21 cellular contexts compared by ENCODE assay signal in the genomic region with DNA sequence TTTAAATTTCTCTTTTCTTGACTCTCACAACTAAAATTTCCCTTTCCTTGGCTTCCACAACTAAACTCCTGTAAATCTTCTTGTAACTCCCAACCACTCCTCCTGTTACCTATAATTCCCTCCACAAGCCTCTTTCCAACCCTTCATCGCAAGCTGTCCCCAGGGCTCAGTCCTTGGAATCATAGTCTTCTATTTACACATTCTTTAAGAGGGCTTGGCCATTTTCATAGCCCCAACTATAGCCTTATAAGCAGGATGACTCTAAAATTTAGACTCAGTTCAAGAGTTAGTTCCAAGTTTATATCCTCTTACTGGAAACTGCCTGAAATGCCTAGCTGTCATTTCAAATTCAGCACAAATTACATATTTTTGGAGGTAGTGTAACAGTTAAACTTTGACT. TPM values are rescaled to one million over a fixed set of nuclear protein-coding genes. Genes with fewer than 3 reads are reported as not detected.
A peak's percentile ranks its signal among the peaks of the same experiment; 100 is the strongest.
DNase-seq lines count a peak whose midpoint lies in the region; ATAC-seq, FAIRE-seq and TF ChIP-seq lines count a peak whose summit lies in the region.
"Had no signal": no experiment of that assay in that cellular context is flagged by ENCODE, and none has a peak within 500 bp of the region (broad histone marks: within the 10 kb centered on the region; RNA-seq: fewer than 3 reads in every experiment).

No MANE protein-coding gene starts in this region.

- intact Hi-C loops in CD4-positive, alpha-beta T cell (cut with DNase I, micrococcal nuclease), result no loop called here
- intact Hi-C loops in mucosa of descending colon (cut with DNase I, micrococcal nuclease), result no loop called here

- peak overlapping the region; percentile 27 for H3K4me3 Mint-ChIP-seq in CD4-positive, alpha-beta T cell
- H3K4me3 Mint-ChIP-seq in T-helper 17 cell, result no peak overlapping the region

- H3K27me3 ChIP-seq in CD4-positive, alpha-beta T cell (ENCODE audit: control insufficient read depth, insufficient read depth, low read length), result no peaks in the 10 kb centered on the region
- H3K27me3 ChIP-seq: heart right ventricle, tibial nerve had no signal

- no peaks in the 10 kb centered on the region for H3K9me3 Mint-ChIP-seq in CD4-positive, alpha-beta T cell
- H3K9me3 Mint-ChIP-seq: activated T-helper 2 cell treated with anti-CD3 and anti-CD28 coated beads, Interferon-gamma antibody, Interleukin-2, Interleukin-4, amounts not matched to agents 10 μg/mL and 5 μg/mL and 100 μg/mL, durations not matched to agents 14 hours and 24 hours and 36 hours had no signal

- TF ChIP-seq EP300 in A549 (IDR thresholded peaks at IDR 0.05), result no peak

- TF ChIP-seq RAD21 in A549 (conservative IDR thresholded peaks at IDR 0.05 in 1 of 2, IDR thresholded peaks at IDR 0.05 in 1 of 2), result no peak

- peak overlapping the region in 1 of 2 experiments; percentile 52; a peak in 2 of 6 replicates for H3K27ac ChIP-seq in A549
- H3K27ac ChIP-seq in CD4-positive, alpha-beta T cell (ENCODE audit: low read depth, low read length), result no peak overlapping the region
- H3K27ac ChIP-seq: heart right ventricle, tibial nerve had no signal

- peaks cover 54% of the 10 kb centered on the region for H3K36me3 Mint-ChIP-seq in CD4-positive, alpha-beta T cell (ENCODE audit: low read depth)
- peaks cover 8% of the 10 kb centered on the region for H3K36me3 Mint-ChIP-seq in T-helper 17 cell (ENCODE audit: low read depth)

- no peak for TF ChIP-seq POLR2A in A549 (IDR thresholded peaks at IDR 0.05; ENCODE audit: low read length)
- TF ChIP-seq POLR2A in GM12892 (IDR thresholded peaks at IDR 0.05; ENCODE audit: low read depth, low read length), result no peak
- no peak for TF ChIP-seq POLR2A in H54 (IDR thresholded peaks at IDR 0.05; ENCODE audit: low read depth, low read length)

- H3K4me1 Mint-ChIP-seq in CD4-positive, alpha-beta T cell (ENCODE audit: low read depth), result peaks cover 91% of the 10 kb centered on the region
- H3K4me1 Mint-ChIP-seq in T-helper 17 cell, result peaks cover 59% of the 10 kb centered on the region

- TF ChIP-seq CTCF in A549 (IDR thresholded peaks at IDR 0.05) (no peak), mucosa of descending colon (IDR thresholded peaks at IDR 0.05) (no peak)
- TF ChIP-seq CTCF in CD4-positive, alpha-beta T cell (IDR thresholded peaks at IDR 0.05), result no peak

- DNase-seq in A549 (ENCODE audit: low read depth in 1 of 2, low spot score in 1 of 2), result peak in 1 of 2 experiments; percentile 18
- DNase-seq in CD4-positive, alpha-beta T cell, result no peak
- no peak for DNase-seq in T-helper 17 cell
- DNase-seq in mucosa of descending colon, result no peak
- DNase-seq in activated effector memory CD4-positive, alpha-beta T cell treated with anti-CD3 and anti-CD28 coated beads, Interleukin-2, amount 50 U/mL, for 16 hours, result no peak
- DNase-seq in GM12892 (ENCODE audit: insufficient read length), result no peak
- no peak for DNase-seq in H54 (ENCODE audit: insufficient read length, low spot score)
- DNase-seq: amniotic stem cell; DND-41; heart right ventricle; NCI-H446 treated with DMSO at 0.1 percent for 48 hours; NK-92 treated with Interleukin-12 subunit alpha and Interleukin-12 subunit beta, amount 100 ng/mL, for 24 hours; SK-N-SH; stimulated activated CD4-positive, alpha-beta T cell treated with anti-CD3 and anti-CD28 coated beads, Interleukin-1b, Interleukin-23, amount 100 ng/mL, for 48 hours; stimulated activated naive CD4-positive, alpha-beta T cell treated with Interleukin-2 at 50 U/mL for 16 hours; T1000 had no signal

- POLR2A ChIA-PET in A549 (lab: Yijun Ruan, JAX), result no interaction called here
- POLR2A ChIA-PET in CD4-positive, alpha-beta T cell (lab: Charles Lee), result no interaction called here

- peaks cover 27% of the 10 kb centered on the region for H3K4me1 ChIP-seq in A549
- H3K4me1 ChIP-seq in mucosa of descending colon (ENCODE audit: low read depth), result peaks cover 11% of the 10 kb centered on the region

- no peaks in the 10 kb centered on the region for H3K9me3 ChIP-seq in A549
- H3K9me3 ChIP-seq in CD4-positive, alpha-beta T cell (ENCODE audit: control insufficient read depth, low read length), result no peaks in the 10 kb centered on the region
- no peaks in the 10 kb centered on the region for H3K9me3 ChIP-seq in T-helper 17 cell (ENCODE audit: control insufficient read depth, low read length, poor library complexity, severe bottlenecking)
- no peaks in the 10 kb centered on the region for H3K9me3 ChIP-seq in mucosa of descending colon
- H3K9me3 ChIP-seq: heart right ventricle, SK-N-SH, tibial nerve had no signal

- ATAC-seq in A549 (peak in 1 of 2 experiments; percentile 45; a peak in 1 of 6 replicates), T-helper 17 cell (no peak), mucosa of descending colon (peak; percentile 62), GM18909 (IDR thresholded peaks at IDR 0.05; ENCODE audit: poor library complexity, unreplicated experiment) (no peak)
- ATAC-seq in CD4-positive, alpha-beta T cell (ENCODE audit: poor library complexity), result no peak
- ATAC-seq: activated CD4-positive, CD25-positive, alpha-beta regulatory T cell treated with anti-CD3 and anti-CD28 coated beads, Interleukin-2, amount 50 U/mL, for 24 hours; heart right ventricle had no signal

- H3K27me3 Mint-ChIP-seq in CD4-positive, alpha-beta T cell, result no peaks in the 10 kb centered on the region
- H3K27me3 Mint-ChIP-seq in T-helper 17 cell, result no peaks in the 10 kb centered on the region

- H3K4me3 ChIP-seq in A549, result no peak overlapping the region
- H3K4me3 ChIP-seq in mucosa of descending colon, result no peak overlapping the region
- H3K4me3 ChIP-seq: heart right ventricle, tibial nerve had no signal

- no peaks in the 10 kb centered on the region for H3K36me3 ChIP-seq in mucosa of descending colon (ENCODE audit: low read depth)
- H3K36me3 ChIP-seq: tibial nerve had no signal

- no peak for FAIRE-seq in A549 (lab: Jason Lieb, UNC)
- no peak for FAIRE-seq in GM12892 (lab: Jason Lieb, UNC)
- no peak for FAIRE-seq in H54 (lab: Jason Lieb, UNC)
- FAIRE-seq: endothelial cell of umbilical vein had no signal

- peak overlapping the region; percentile 37; the same call in 2 of the 3 replicates for H3K4me2 ChIP-seq in A549
- H3K4me2 ChIP-seq: SK-N-SH had no signal

- H3K27ac Mint-ChIP-seq in CD4-positive, alpha-beta T cell, result peak overlapping the region; percentile 50
- H3K27ac Mint-ChIP-seq in T-helper 17 cell, result peak overlapping the region; percentile 86
- H3K27ac Mint-ChIP-seq: activated T-helper 2 cell treated with anti-CD3 and anti-CD28 coated beads, Interferon-gamma antibody, Interleukin-2, Interleukin-4, amounts not matched to agents 10 μg/mL and 5 μg/mL and 100 μg/mL, durations not matched to agents 14 hours and 24 hours and 36 hours had no signal

- CTCF ChIA-PET in A549 (lab: Yijun Ruan, JAX), result no interaction called here
- CTCF ChIA-PET in CD4-positive, alpha-beta T cell (lab: Charles Lee), result interaction anchor here (0.6 kb wide), 1 partner anchor 938 kb away, joined by 4 read pairs; no protein-coding TSS in a partner anchor

- WGBS in A549 (ENCODE audit: missing lambda C conversion rate), result 75% methylated on average over 1 of the region's 1 CpG

TF ChIP-seq in A549, 52 proteins besides CTCF, POLR2A, EP300 and RAD21:
- no peak for TF ChIP-seq HES2 (IDR thresholded peaks at IDR 0.05)
- no peak for TF ChIP-seq EHF (CRISPR knock-in tag; IDR thresholded peaks at IDR 0.05)
- no peak for TF ChIP-seq USF2 (IDR thresholded peaks at IDR 0.05)
- TF ChIP-seq, protein P1, sequence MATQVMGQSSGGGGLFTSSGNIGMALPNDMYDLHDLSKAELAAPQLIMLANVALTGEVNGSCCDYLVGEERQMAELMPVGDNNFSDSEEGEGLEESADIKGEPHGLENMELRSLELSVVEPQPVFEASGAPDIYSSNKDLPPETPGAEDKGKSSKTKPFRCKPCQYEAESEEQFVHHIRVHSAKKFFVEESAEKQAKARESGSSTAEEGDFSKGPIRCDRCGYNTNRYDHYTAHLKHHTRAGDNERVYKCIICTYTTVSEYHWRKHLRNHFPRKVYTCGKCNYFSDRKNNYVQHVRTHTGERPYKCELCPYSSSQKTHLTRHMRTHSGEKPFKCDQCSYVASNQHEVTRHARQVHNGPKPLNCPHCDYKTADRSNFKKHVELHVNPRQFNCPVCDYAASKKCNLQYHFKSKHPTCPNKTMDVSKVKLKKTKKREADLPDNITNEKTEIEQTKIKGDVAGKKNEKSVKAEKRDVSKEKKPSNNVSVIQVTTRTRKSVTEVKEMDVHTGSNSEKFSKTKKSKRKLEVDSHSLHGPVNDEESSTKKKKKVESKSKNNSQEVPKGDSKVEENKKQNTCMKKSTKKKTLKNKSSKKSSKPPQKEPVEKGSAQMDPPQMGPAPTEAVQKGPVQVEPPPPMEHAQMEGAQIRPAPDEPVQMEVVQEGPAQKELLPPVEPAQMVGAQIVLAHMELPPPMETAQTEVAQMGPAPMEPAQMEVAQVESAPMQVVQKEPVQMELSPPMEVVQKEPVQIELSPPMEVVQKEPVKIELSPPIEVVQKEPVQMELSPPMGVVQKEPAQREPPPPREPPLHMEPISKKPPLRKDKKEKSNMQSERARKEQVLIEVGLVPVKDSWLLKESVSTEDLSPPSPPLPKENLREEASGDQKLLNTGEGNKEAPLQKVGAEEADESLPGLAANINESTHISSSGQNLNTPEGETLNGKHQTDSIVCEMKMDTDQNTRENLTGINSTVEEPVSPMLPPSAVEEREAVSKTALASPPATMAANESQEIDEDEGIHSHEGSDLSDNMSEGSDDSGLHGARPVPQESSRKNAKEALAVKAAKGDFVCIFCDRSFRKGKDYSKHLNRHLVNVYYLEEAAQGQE (IDR thresholded peaks at IDR 0.05), result no peak
- no peak for TF ChIP-seq MAZ (IDR thresholded peaks at IDR 0.05; ENCODE audit: borderline replicate concordance, low read depth, low read length)
- no peak for TF ChIP-seq CEBPB (IDR thresholded peaks at IDR 0.05)

RNA-seq across cellular contexts. Expression of gene GLG1, which starts 23.9 kb away (rescaled TPM):
- polyA plus RNA-seq in A549 (2011; rRNA removed), result 90.6 and 91.7 TPM in 2 replicates
- 21.0 and 21.5 TPM in 2 replicates for polyA plus RNA-seq in A549 (2012; cell fraction: cytosol; rRNA removed)
- polyA plus RNA-seq in A549 (2012; cell fraction: nucleus; rRNA removed), result 47.7 and 69.8 TPM in 2 replicates
- 47.3 to 53.5 TPM (median 51.9 TPM) in 3 replicates for polyA plus RNA-seq in A549 (2017; fragmentation: RNase III; extraction: RNeasy Plus Mini Kit Qiagen cat#74134 plus additional on column Dnase treatment)
- polyA minus RNA-seq in A549 (2011; rRNA and poly(A)+ RNA removed), result 107 and 110 TPM in 2 replicates
- 100 to 1,000 TPM; 110 to 114 TPM for total RNA-seq in CD4-positive, alpha-beta T cell
- 100 to 1,000 TPM; 166 to 180 TPM for total RNA-seq in T-helper 17 cell
- 100 to 1,000 TPM in 1 of 3 donors, 10 to 100 TPM in 2; 91.3 to 122 (median 99.7) TPM for total RNA-seq in mucosa of descending colon
- polyA plus RNA-seq in GM12892 (2012; ENCODE audit: missing spikeins), result 25.5 TPM
